Comparison of ENCODE assay signal across 20 cellular contexts in the genomic region with DNA sequence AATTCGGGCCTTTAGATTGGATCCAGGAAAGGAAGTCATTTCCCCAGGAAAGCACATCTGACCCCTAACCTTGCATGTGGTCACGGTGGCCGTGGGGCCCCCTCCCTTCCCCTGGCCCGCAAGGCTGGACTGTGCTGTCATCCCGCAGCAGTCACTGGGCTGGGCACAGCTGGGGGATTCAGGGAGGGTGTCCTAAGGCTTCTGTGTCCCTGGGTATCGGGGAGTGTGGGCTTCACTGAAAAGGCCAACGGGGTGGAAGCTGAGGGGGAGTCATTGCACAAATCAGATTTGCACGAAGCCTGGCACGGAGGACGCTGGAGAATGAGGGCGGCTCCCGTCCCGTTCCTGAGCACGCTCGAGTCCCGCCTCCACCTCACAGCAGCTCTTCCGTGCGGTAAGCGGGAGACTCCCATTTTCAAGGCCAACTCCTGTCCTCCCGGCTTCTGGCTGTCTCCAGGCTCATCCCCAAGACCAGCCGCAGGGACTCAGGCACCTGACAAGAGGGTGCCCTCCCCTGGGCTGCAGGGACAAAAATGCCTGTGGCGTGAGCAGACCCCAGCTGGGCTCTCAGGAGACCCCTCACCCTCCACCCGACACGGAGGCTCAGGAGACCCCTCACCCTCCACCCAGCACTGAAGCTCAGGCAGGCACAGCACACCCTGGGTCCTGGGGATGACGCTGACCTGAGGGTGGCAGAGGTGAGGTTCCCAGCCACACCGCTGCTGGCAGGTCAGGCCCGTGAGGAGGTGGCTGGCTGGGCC. TPM values are rescaled to one million over a fixed set of nuclear protein-coding genes. Genes with fewer than 3 reads are reported as not detected.
A peak's percentile ranks its signal among the peaks of the same experiment; 100 is the strongest.
DNase-seq lines count a peak whose midpoint lies in the region; ATAC-seq and TF ChIP-seq lines count a peak whose summit lies in the region.
"Had no signal": no experiment of that assay in that cellular context is flagged by ENCODE, and none has a peak within 500 bp of the region (broad histone marks: within the 10 kb centered on the region; RNA-seq: fewer than 3 reads in every experiment).

No MANE protein-coding gene starts in this region.

- DNase-seq in ovary (peak in 4 of 5 donors; percentile 59 to 69 (median 61)), upper lobe of left lung (no peak)
- no peak for DNase-seq in central memory CD4-positive, alpha-beta T cell
- DNase-seq: activated naive CD4-positive, alpha-beta T cell treated with anti-CD3 and anti-CD28 coated beads for 36 hours; BE2C; Caco-2; EL; hypothalamus; Kasumi-1; NCI-H1092 treated with DMSO at 0.1 percent for 48 hours; NCI-H526; SIG-M5; T-helper 17 cell had no signal

- H3K4me1 ChIP-seq in ovary (ENCODE audit: insufficient read depth): peaks cover 14% of the 10 kb centered on the region
- peaks cover 14 to 39% (median 21%) of the 10 kb centered on the region in 4 donors for H3K4me1 ChIP-seq in upper lobe of left lung
- H3K4me1 ChIP-seq: Caco-2, neural progenitor cell had no signal

- H3K27ac ChIP-seq in angular gyrus (ENCODE audit: low read depth, low read length) (peak overlapping the region; percentile 22), ovary (peak overlapping the region; percentile 49 to 65), upper lobe of left lung (peak overlapping the region; percentile 61 to 79 (median 77))
- H3K27ac ChIP-seq: neural progenitor cell, VCaP had no signal

- intact Hi-C loops in ovary (cut with DNase I): no loop called here

- no peaks in the 10 kb centered on the region for H3K9me3 ChIP-seq in ovary
- H3K9me3 ChIP-seq in upper lobe of left lung: no peaks in the 10 kb centered on the region
- H3K9me3 ChIP-seq: BE2C, Caco-2 had no signal

- TF ChIP-seq POLR2A in ovary (IDR thresholded peaks at IDR 0.05): no peak
- TF ChIP-seq POLR2A in upper lobe of left lung (IDR thresholded peaks at IDR 0.05): no peak

- H3K27me3 ChIP-seq in ovary (no peaks in the 10 kb centered on the region), upper lobe of left lung (no peaks in the 10 kb centered on the region)
- H3K27me3 ChIP-seq: BE2C, neural progenitor cell had no signal

- no peak overlapping the region for H3K4me3 ChIP-seq in ovary
- H3K4me3 ChIP-seq in upper lobe of left lung: peak overlapping the region in 3 of 4 donors; percentile 1 to 26 (median 14)
- H3K4me3 ChIP-seq: neural progenitor cell had no signal

- no peak for TF ChIP-seq EP300 in ovary (IDR thresholded peaks at IDR 0.05)
- TF ChIP-seq EP300 in upper lobe of left lung (IDR thresholded peaks at IDR 0.05): no peak

- no peaks in the 10 kb centered on the region for H3K36me3 ChIP-seq in ovary
- peaks cover 11 to 72% (median 38%) of the 10 kb centered on the region in 4 donors for H3K36me3 ChIP-seq in upper lobe of left lung
- H3K36me3 ChIP-seq: neural progenitor cell had no signal

- ATAC-seq in esophagus mucosa: peak; percentile 1
- peak in 1 of 2 donors; percentile 42 for ATAC-seq in upper lobe of left lung (ENCODE audit: low FRiP score in 2 of 2)
- no peak for ATAC-seq in HG02623 (IDR thresholded peaks at IDR 0.05; ENCODE audit: unreplicated experiment)
- no peak for ATAC-seq in GM19455 (IDR thresholded peaks at IDR 0.05; ENCODE audit: unreplicated experiment)
- ATAC-seq: HCT116, T-helper 17 cell had no signal

- no peak for TF ChIP-seq CTCF in ovary (IDR thresholded peaks at IDR 0.05)
- no peak for TF ChIP-seq CTCF in upper lobe of left lung (IDR thresholded peaks at IDR 0.05)

- 24 to 39% (median 25%) methylated on average over 22 to 27 of the region's 27 CpGs for WGBS in ovary, 3 donors
- 62 to 70% methylated on average over 11 to 26 of the region's 27 CpGs for WGBS in upper lobe of left lung, 2 donors

RNA-seq across cellular contexts. Expression of gene XRCC3, which starts 9.5 kb away (rescaled TPM):
- 11.3 TPM for total RNA-seq in esophagus mucosa
- 1 to 10 TPM; 1.4 to 8.5 (median 2.9) TPM for total RNA-seq in ovary
- 1 to 10 TPM; 3.7 to 4.5 TPM for polyA plus RNA-seq in ovary
- 10 to 100 TPM in 1 of 6 donors, 1 to 10 TPM in 5; 2.4 to 16.8 (median 5.8) TPM for total RNA-seq in upper lobe of left lung

RNA-seq across cellular contexts. Expression of gene ZFYVE21, which starts 9.9 kb away (rescaled TPM):
- total RNA-seq in esophagus mucosa (58.8 TPM), ovary (100 to 1,000 TPM in 1 of 7 donors, 10 to 100 TPM in 6; 75.6 to 110 (median 83.1) TPM), upper lobe of left lung (10 to 100 TPM; 29.3 to 92.1 (median 65.5) TPM)
- 100 to 1,000 TPM in 1 of 2 donors, 10 to 100 TPM in 1; 81.8 to 111 TPM for polyA plus RNA-seq in ovary

Comparison
In these comparisons a context has a peak if more than half of its experiments do, and no peak if none do; other contexts are left out.
1. H3K27ac ChIP-seq: peak in every context shown above with its lines; median percentile 77 in upper lobe of left lung; 57 in ovary; 22 in angular gyrus.
2. DNase-seq: peak in ovary (4 of 5); none in upper lobe of left lung (0 of 2) and central memory CD4-positive, alpha-beta T cell (single experiment).